Comparison of ENCODE assay signal across 1 cellular context in the genomic region with DNA sequence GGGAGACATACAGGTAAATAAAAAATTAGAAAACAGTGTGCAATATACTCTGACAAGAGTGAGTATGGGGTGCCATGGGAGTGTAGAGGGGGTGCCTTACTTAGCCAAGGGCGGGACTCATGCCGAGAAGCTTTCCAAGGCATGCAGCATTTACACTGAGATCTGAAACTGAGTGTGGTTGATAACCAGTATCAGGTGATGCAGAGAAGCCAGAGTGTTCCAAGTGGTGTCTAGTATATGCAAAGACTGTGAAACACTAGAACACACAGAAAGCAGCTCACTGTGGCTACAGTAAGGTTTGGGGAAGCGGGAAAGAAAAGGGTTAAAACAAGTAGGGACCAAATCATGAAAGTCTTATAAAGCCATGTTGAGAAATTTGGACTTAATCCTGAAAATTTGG.
TF ChIP-seq lines count a peak whose summit lies in the region.

No MANE protein-coding gene starts in this region.

TF ChIP-seq in GM12878, 131 proteins besides CTCF, POLR2A, EP300 and RAD21 (continued from another document):
- TF ChIP-seq FOS (IDR thresholded peaks at IDR 0.05; ENCODE audit: borderline replicate concordance, extremely low read depth, insufficient read length) (no peak), CHD4 (IDR thresholded peaks at IDR 0.05) (no peak)
- TF ChIP-seq, protein P1, sequence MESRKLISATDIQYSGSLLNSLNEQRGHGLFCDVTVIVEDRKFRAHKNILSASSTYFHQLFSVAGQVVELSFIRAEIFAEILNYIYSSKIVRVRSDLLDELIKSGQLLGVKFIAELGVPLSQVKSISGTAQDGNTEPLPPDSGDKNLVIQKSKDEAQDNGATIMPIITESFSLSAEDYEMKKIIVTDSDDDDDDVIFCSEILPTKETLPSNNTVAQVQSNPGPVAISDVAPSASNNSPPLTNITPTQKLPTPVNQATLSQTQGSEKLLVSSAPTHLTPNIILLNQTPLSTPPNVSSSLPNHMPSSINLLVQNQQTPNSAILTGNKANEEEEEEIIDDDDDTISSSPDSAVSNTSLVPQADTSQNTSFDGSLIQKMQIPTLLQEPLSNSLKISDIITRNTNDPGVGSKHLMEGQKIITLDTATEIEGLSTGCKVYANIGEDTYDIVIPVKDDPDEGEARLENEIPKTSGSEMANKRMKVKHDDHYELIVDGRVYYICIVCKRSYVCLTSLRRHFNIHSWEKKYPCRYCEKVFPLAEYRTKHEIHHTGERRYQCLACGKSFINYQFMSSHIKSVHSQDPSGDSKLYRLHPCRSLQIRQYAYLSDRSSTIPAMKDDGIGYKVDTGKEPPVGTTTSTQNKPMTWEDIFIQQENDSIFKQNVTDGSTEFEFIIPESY (IDR thresholded peaks at IDR 0.05), result no peak
